9 cellular contexts compared by ENCODE assay signal in the genomic region with DNA sequence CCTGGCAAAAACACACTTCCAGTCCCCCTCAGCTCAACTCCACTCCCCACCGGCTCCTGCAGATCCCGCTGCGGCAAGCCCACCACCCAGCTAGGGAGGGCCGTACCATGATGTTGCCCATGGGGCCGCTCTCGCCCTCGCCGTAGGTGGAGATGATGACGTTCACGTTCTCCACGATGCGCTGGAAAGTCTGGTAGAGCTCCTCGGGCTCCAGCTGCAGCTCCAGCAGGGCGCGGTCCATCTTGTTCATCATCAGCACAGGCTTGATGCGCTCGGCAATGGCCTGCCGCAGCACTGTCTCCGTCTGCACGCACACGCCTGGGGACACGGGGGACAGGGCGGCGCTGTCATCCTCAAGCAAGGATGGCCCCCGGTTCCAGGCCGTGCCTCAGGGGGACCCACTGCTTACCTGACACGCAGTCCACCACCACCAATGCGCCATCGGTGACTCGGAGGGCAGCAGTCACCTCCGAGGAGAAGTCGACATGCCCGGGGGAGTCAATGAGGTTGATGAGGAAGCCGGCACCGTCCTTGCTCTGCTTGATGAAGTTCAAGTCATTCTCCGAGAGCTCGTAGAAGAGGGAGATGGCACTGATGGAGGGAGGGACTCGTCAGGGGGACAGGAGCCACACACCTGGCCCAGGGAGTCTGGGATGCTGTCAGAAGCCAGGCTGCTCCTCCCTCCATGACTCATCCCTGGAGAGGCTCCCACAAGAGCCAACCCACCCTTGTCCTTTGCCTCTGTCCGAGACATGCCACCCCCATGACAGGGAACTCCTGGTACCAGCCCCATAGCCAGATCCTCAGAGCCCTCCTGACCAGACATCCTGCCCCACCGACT. TPM values are rescaled to one million over a fixed set of nuclear protein-coding genes. Genes with fewer than 3 reads are reported as not detected.
DNase-seq lines count a peak whose midpoint lies in the region; ATAC-seq and TF ChIP-seq lines count a peak whose summit lies in the region.
"Had no signal": no experiment of that assay in that cellular context is flagged by ENCODE, and none has a peak within 500 bp of the region (broad histone marks: within the 10 kb centered on the region; RNA-seq: fewer than 3 reads in every experiment).

No MANE protein-coding gene starts in this region.

- peak overlapping the region; percentile 78 for H3K27ac ChIP-seq in effector memory CD4-positive, alpha-beta T cell (ENCODE audit: insufficient read depth, low read length, poor library complexity, severe bottlenecking)
- peak overlapping the region in 1 of 3 donors; percentile 98 for H3K27ac ChIP-seq in thyroid gland

- no peak overlapping the region for H3K4me3 ChIP-seq in effector memory CD4-positive, alpha-beta T cell (ENCODE audit: insufficient read depth, low read depth, low read length, poor library complexity, severe bottlenecking)
- no peak overlapping the region for H3K4me3 ChIP-seq in thyroid gland (replicated peaks in 1 of 3)

- no peak for TF ChIP-seq CTCF in omental fat pad (IDR thresholded peaks at IDR 0.05)
- TF ChIP-seq CTCF in thyroid gland (IDR thresholded peaks at IDR 0.05) = no peak

- peak; percentile 22 for ATAC-seq in omental fat pad (ENCODE audit: low FRiP score)

- no peaks in the 10 kb centered on the region for H3K9me3 ChIP-seq in effector memory CD4-positive, alpha-beta T cell (ENCODE audit: control insufficient read depth, low read length)
- H3K9me3 ChIP-seq in thyroid gland = no peaks in the 10 kb centered on the region

- DNase-seq in EL (peak; percentile 78), omental fat pad (ENCODE audit: low spot score) (no peak), cortex of kidney (lab: John Stamatoyannopoulos, UW) (no peak), SIG-M5 (lab: John Stamatoyannopoulos, UW) (no peak), thyroid gland (no peak)
- no peak for DNase-seq in effector memory CD4-positive, alpha-beta T cell
- DNase-seq in stimulated activated naive CD4-positive, alpha-beta T cell treated with Interleukin-2 at 50 U/mL for 16 hours (lab: John Stamatoyannopoulos, UW) = no peak

- intact Hi-C loops in thyroid gland (cut with DNase I) = loop anchor here (10.0 kb wide), 1 partner anchor 202 kb away; a partner anchor contains a TSS

- peaks cover 25% of the 10 kb centered on the region for H3K4me1 ChIP-seq in effector memory CD4-positive, alpha-beta T cell (ENCODE audit: control insufficient read depth, insufficient read depth, low read length, poor library complexity, severe bottlenecking)
- H3K4me1 ChIP-seq in thyroid gland = peaks cover 24 to 36% of the 10 kb centered on the region in 2 donors

- 93 to 94% methylated on average over 17 to 39 of the region's 40 CpGs for WGBS in thyroid gland, 2 donors

- H3K27me3 ChIP-seq in effector memory CD4-positive, alpha-beta T cell (replicated peaks; ENCODE audit: control insufficient read depth, insufficient read depth, low read length, poor library complexity, severe bottlenecking) = no peaks in the 10 kb centered on the region
- H3K27me3 ChIP-seq in thyroid gland = no peaks in the 10 kb centered on the region

- peaks cover 61% of the 10 kb centered on the region for H3K36me3 ChIP-seq in effector memory CD4-positive, alpha-beta T cell (ENCODE audit: control insufficient read depth, insufficient read depth, low read length)
- peaks cover 62 to 63% of the 10 kb centered on the region in 2 donors for H3K36me3 ChIP-seq in thyroid gland

- no peak for TF ChIP-seq POLR2A in thyroid gland (IDR thresholded peaks at IDR 0.05)

TF ChIP-seq in PFSK-1, 5 proteins besides CTCF, POLR2A, EP300 and RAD21:
- no peak for TF ChIP-seq FOXP2 (optimal IDR thresholded peaks at IDR 0.05; ENCODE audit: borderline replicate concordance, extremely low read depth, extremely low read length, insufficient read depth)
- TF ChIP-seq, protein P1, sequence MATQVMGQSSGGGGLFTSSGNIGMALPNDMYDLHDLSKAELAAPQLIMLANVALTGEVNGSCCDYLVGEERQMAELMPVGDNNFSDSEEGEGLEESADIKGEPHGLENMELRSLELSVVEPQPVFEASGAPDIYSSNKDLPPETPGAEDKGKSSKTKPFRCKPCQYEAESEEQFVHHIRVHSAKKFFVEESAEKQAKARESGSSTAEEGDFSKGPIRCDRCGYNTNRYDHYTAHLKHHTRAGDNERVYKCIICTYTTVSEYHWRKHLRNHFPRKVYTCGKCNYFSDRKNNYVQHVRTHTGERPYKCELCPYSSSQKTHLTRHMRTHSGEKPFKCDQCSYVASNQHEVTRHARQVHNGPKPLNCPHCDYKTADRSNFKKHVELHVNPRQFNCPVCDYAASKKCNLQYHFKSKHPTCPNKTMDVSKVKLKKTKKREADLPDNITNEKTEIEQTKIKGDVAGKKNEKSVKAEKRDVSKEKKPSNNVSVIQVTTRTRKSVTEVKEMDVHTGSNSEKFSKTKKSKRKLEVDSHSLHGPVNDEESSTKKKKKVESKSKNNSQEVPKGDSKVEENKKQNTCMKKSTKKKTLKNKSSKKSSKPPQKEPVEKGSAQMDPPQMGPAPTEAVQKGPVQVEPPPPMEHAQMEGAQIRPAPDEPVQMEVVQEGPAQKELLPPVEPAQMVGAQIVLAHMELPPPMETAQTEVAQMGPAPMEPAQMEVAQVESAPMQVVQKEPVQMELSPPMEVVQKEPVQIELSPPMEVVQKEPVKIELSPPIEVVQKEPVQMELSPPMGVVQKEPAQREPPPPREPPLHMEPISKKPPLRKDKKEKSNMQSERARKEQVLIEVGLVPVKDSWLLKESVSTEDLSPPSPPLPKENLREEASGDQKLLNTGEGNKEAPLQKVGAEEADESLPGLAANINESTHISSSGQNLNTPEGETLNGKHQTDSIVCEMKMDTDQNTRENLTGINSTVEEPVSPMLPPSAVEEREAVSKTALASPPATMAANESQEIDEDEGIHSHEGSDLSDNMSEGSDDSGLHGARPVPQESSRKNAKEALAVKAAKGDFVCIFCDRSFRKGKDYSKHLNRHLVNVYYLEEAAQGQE (IDR thresholded peaks at IDR 0.05; ENCODE audit: insufficient read depth in 1 of 2, low read depth in 2 of 2, low read length in 2 of 2) = no peak
- peak; percentile 27; the same call in 1 of the 2 replicates for TF ChIP-seq POLR2AphosphoS5 (IDR thresholded peaks at IDR 0.05; ENCODE audit: low read depth, low read length)

RNA-seq across cellular contexts. Expression of a gene that starts 2.3 kb away (rescaled TPM):
- polyA plus RNA-seq in PFSK-1 (2012; ENCODE audit: insufficient read length, low read depth) = 4,689 TPM
- total RNA-seq in omental fat pad (1,000 to 10,000 TPM; 1,922 to 2,283 (median 2,030) TPM), thyroid gland (1,000 to 10,000 TPM; 1,432 to 2,189 (median 1,729) TPM)

RNA-seq across cellular contexts. Expression of a gene that starts 12.0 kb away (rescaled TPM):
- polyA plus RNA-seq in PFSK-1 (2012; ENCODE audit: insufficient read length, low read depth) = 93.5 TPM
- 10 to 100 TPM; 40.7 to 71.7 (median 56.9) TPM for total RNA-seq in omental fat pad
- 10 to 100 TPM; 29.6 to 61.7 (median 40.3) TPM for total RNA-seq in thyroid gland

RNA-seq across cellular contexts. Expression of a gene that starts 24.6 kb away (rescaled TPM):
- 36.0 TPM for polyA plus RNA-seq in PFSK-1 (2012; ENCODE audit: insufficient read length, low read depth)
- total RNA-seq in omental fat pad = 10 to 100 TPM; 10.6 to 21.6 (median 11.2) TPM
- total RNA-seq in thyroid gland = 10 to 100 TPM; 14.7 to 32.3 (median 16.0) TPM

RNA-seq across cellular contexts. Expression of a gene that starts 50.1 kb away (rescaled TPM):
- polyA plus RNA-seq in PFSK-1 (2012; ENCODE audit: insufficient read length, low read depth) = not detected
- total RNA-seq in omental fat pad (not detected), thyroid gland (not detected)
- total RNA-seq: T-helper 1 cell treated with Interleukin-12 subunit alpha and Interleukin-12 subunit beta and Interleukin-4 antibody, amounts not matched to agents 30 ng/mL and 1 ng/mL, for 36 hours had no signal
